In the genomic region with DNA sequence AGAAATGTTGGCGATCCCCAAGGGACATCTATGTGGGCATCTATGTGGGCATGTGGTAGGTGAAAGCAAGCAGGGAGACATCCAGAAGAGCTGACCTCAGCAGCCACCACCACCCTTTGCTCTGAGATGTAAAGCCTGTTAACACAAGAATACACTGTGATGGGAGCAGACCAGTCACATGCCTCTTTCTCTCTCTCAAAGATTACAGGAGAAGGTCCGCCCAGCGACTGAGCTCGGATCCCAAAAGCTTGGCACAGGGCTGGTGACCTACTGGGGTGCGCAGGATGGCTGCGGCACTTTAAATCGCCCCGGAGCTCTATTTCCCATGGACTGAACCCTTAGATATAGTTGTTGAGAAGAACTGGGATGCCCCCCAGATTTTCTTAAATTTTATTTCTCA, we compare ENCODE assay signal across 27 cellular contexts.
"Had no signal": no experiment of that assay in that cellular context is flagged by ENCODE, and none has a peak within 500 bp of the region (broad histone marks: within the 10 kb centered on the region; RNA-seq: fewer than 3 reads in every experiment).

No MANE protein-coding gene starts in this region.

- H3K4me3 Mint-ChIP-seq: activated B cell treated with CpG ODN at 0.5 μM for 24 hours; activated CD8-positive, alpha-beta T cell treated with anti-CD3 and anti-CD28 coated beads for 36 hours; activated naive CD4-positive, alpha-beta T cell treated with anti-CD3 and anti-CD28 coated beads for 36 hours; activated naive CD4-positive, alpha-beta T cell treated with anti-CD3 and anti-CD28 coated beads, Interleukin-2, amount 50 U/mL, for 24 hours; activated naive CD8-positive, alpha-beta T cell treated with anti-CD3 and anti-CD28 coated beads for 36 hours; activated naive CD8-positive, alpha-beta T cell treated with anti-CD3 and anti-CD28 coated beads, Interleukin-2, amount 50 U/mL, for 24 hours; activated T-helper 1 cell treated with anti-CD3 and anti-CD28 coated beads, Interleukin-12 subunit alpha, Interleukin-12 subunit beta, Interleukin-2, Interleukin-4 antibody, amounts not matched to agents 30 ng/mL and 10 ng/mL and 1 ng/mL, durations not matched to agents 14 hours and 24 hours and 36 hours; central memory CD8-positive, alpha-beta T cell; dendritic cell treated with granulocyte-macrophage colony-stimulating factor and Interleukin-4, amounts not matched to agents 40 ng/mL and 50 ng/mL, for 4 days; endodermal cell had no signal

- H3K27ac ChIP-seq: brain microvascular endothelial cell, coronary artery, epithelial cell of prostate, esophagus squamous epithelium, WERI-Rb-1 had no signal

- H3K27me3 ChIP-seq: brain microvascular endothelial cell, dorsolateral prefrontal cortex, esophagus squamous epithelium had no signal

- H3K36me3 ChIP-seq: brain microvascular endothelial cell, esophagus squamous epithelium, WERI-Rb-1 had no signal

- H3K4me1 Mint-ChIP-seq: activated B cell treated with CpG ODN at 0.5 μM for 24 hours; activated naive CD4-positive, alpha-beta T cell treated with anti-CD3 and anti-CD28 coated beads, Interleukin-2, amount 50 U/mL, for 24 hours; activated naive CD8-positive, alpha-beta T cell treated with anti-CD3 and anti-CD28 coated beads for 36 hours; activated naive CD8-positive, alpha-beta T cell treated with anti-CD3 and anti-CD28 coated beads, Interleukin-2, amount 50 U/mL, for 24 hours; central memory CD8-positive, alpha-beta T cell; endodermal cell had no signal

- H3K27me3 Mint-ChIP-seq: activated B cell treated with CpG ODN at 0.5 μM for 24 hours; activated CD8-positive, alpha-beta T cell treated with anti-CD3 and anti-CD28 coated beads for 36 hours; activated naive CD4-positive, alpha-beta T cell treated with anti-CD3 and anti-CD28 coated beads, Interleukin-2, amount 50 U/mL, for 24 hours; activated naive CD8-positive, alpha-beta T cell treated with anti-CD3 and anti-CD28 coated beads for 36 hours; activated naive CD8-positive, alpha-beta T cell treated with anti-CD3 and anti-CD28 coated beads, Interleukin-2, amount 50 U/mL, for 24 hours; dendritic cell treated with granulocyte-macrophage colony-stimulating factor and Interleukin-4, amounts not matched to agents 40 ng/mL and 50 ng/mL, for 4 days had no signal

- H3K4me1 ChIP-seq: esophagus squamous epithelium had no signal

- ATAC-seq: activated CD4-positive, CD25-positive, alpha-beta regulatory T cell treated with anti-CD3 and anti-CD28 coated beads, Interleukin-2, amount 50 U/mL, for 24 hours; activated CD8-positive, alpha-beta T cell treated with anti-CD3 and anti-CD28 coated beads for 36 hours; activated naive CD8-positive, alpha-beta T cell treated with anti-CD3 and anti-CD28 coated beads, Interleukin-2, amount 50 U/mL, for 24 hours had no signal

- DNase-seq: activated B cell treated with CpG ODN at 0.5 μM for 24 hours; activated CD4-positive, alpha-beta T cell treated with anti-CD3 and anti-CD28 coated beads for 48 hours; activated CD4-positive, alpha-beta T cell treated with anti-CD3 and anti-CD28 coated beads, Interleukin-2, amount 50 U/mL, for 1 hour; activated CD4-positive, alpha-beta T cell treated with anti-CD3 and anti-CD28 coated beads, Interleukin-2, amount 50 U/mL, for 48 hours; activated CD8-positive, alpha-beta memory T cell treated with anti-CD3 and anti-CD28 coated beads for 24 hours; activated CD8-positive, alpha-beta T cell treated with anti-CD3 and anti-CD28 coated beads for 36 hours; activated effector memory CD4-positive, alpha-beta T cell treated with anti-CD3 and anti-CD28 coated beads, Interleukin-2, amount 50 U/mL, for 16 hours; activated naive CD4-positive, alpha-beta T cell treated with anti-CD3 and anti-CD28 coated beads for 36 hours; activated naive CD8-positive, alpha-beta T cell treated with anti-CD3 and anti-CD28 coated beads for 36 hours; activated naive CD8-positive, alpha-beta T cell treated with anti-CD3 and anti-CD28 coated beads, Interleukin-2, amount 50 U/mL, for 24 hours; activated T-cell treated with anti-CD3 and anti-CD28 coated beads, Interleukin-2, amount 50 U/mL, for 48 hours; brain microvascular endothelial cell; dorsolateral prefrontal cortex; effector memory CD4-positive, alpha-beta T cell; endodermal cell; esophagus squamous epithelium; foreskin fibroblast; T1000; WERI-Rb-1 had no signal

- H3K4me3 ChIP-seq: coronary artery, dorsolateral prefrontal cortex, esophagus squamous epithelium had no signal

- H3K36me3 Mint-ChIP-seq: activated naive CD4-positive, alpha-beta T cell treated with anti-CD3 and anti-CD28 coated beads, Interleukin-2, amount 50 U/mL, for 24 hours; activated naive CD8-positive, alpha-beta T cell treated with anti-CD3 and anti-CD28 coated beads for 36 hours had no signal

- H3K9me3 Mint-ChIP-seq: activated B cell treated with CpG ODN at 0.5 μM for 24 hours; activated CD8-positive, alpha-beta T cell treated with anti-CD3 and anti-CD28 coated beads for 36 hours; activated naive CD4-positive, alpha-beta T cell treated with anti-CD3 and anti-CD28 coated beads for 36 hours; activated naive CD4-positive, alpha-beta T cell treated with anti-CD3 and anti-CD28 coated beads, Interleukin-2, amount 50 U/mL, for 24 hours; activated naive CD8-positive, alpha-beta T cell treated with anti-CD3 and anti-CD28 coated beads for 36 hours; activated naive CD8-positive, alpha-beta T cell treated with anti-CD3 and anti-CD28 coated beads, Interleukin-2, amount 50 U/mL, for 24 hours; activated T-helper 1 cell treated with anti-CD3 and anti-CD28 coated beads, Interleukin-12 subunit alpha, Interleukin-12 subunit beta, Interleukin-2, Interleukin-4 antibody, amounts not matched to agents 30 ng/mL and 10 ng/mL and 1 ng/mL, durations not matched to agents 14 hours and 24 hours and 36 hours; activated T-helper 2 cell treated with anti-CD3 and anti-CD28 coated beads, Interferon-gamma antibody, Interleukin-2, Interleukin-4, amounts not matched to agents 10 μg/mL and 5 μg/mL and 100 μg/mL, durations not matched to agents 14 hours and 24 hours and 36 hours; central memory CD8-positive, alpha-beta T cell had no signal

- H3K9me3 ChIP-seq: esophagus squamous epithelium had no signal
